Comparison of ENCODE assay signal across 20 cellular contexts in genomic region chrX:28876415-28876814, GRCh38.
"Had no signal": no experiment of that assay in that cellular context is flagged by ENCODE, and none has a peak within 500 bp of the region (broad histone marks: within the 10 kb centered on the region; RNA-seq: fewer than 3 reads in every experiment).

No MANE protein-coding gene starts in this region.

- H3K4me3 ChIP-seq: SK-N-MC had no signal

- H3K36me3 ChIP-seq: brain microvascular endothelial cell had no signal

- DNase-seq: activated CD4-positive, alpha-beta memory T cell treated with anti-CD3 and anti-CD28 coated beads, Interleukin-2, amount 10 ng/mL, durations not matched to agents 7 days and 5 days; activated CD4-positive, alpha-beta T cell treated with anti-CD3 and anti-CD28 coated beads, Interleukin-2, amount 10 ng/mL, durations not matched to agents 7 days and 5 days; activated CD4-positive, CD25-positive, alpha-beta regulatory T cell; activated gamma-delta T cell; activated naive CD4-positive, alpha-beta T cell treated with anti-CD3 and anti-CD28 coated beads for 36 hours; activated T-cell treated with anti-CD3 and anti-CD28 coated beads for 4 hours; activated T-cell treated with anti-CD3 and anti-CD28 coated beads, Interleukin-2, amount 50 U/mL, for 48 hours; brain microvascular endothelial cell; KG1; NCI-H1092; NCI-H1417; NCI-H2029 treated with DMSO at 0.1 percent for 48 hours; NCI-H345; NCI-H510A; NCI-H526 treated with DMSO at 0.1 percent for 48 hours; NCI-H82; T-helper 1 cell had no signal

- ATAC-seq: activated T-helper 17 cell treated with anti-CD3 and anti-CD28 coated beads, Interleukin-2, amount 50 U/mL, for 72 hours had no signal

- H3K27ac ChIP-seq: brain microvascular endothelial cell, SK-N-MC, VCaP had no signal

- H3K27me3 ChIP-seq: brain microvascular endothelial cell had no signal
